ENCODE assay signal across 21 cellular contexts in the genomic region with DNA sequence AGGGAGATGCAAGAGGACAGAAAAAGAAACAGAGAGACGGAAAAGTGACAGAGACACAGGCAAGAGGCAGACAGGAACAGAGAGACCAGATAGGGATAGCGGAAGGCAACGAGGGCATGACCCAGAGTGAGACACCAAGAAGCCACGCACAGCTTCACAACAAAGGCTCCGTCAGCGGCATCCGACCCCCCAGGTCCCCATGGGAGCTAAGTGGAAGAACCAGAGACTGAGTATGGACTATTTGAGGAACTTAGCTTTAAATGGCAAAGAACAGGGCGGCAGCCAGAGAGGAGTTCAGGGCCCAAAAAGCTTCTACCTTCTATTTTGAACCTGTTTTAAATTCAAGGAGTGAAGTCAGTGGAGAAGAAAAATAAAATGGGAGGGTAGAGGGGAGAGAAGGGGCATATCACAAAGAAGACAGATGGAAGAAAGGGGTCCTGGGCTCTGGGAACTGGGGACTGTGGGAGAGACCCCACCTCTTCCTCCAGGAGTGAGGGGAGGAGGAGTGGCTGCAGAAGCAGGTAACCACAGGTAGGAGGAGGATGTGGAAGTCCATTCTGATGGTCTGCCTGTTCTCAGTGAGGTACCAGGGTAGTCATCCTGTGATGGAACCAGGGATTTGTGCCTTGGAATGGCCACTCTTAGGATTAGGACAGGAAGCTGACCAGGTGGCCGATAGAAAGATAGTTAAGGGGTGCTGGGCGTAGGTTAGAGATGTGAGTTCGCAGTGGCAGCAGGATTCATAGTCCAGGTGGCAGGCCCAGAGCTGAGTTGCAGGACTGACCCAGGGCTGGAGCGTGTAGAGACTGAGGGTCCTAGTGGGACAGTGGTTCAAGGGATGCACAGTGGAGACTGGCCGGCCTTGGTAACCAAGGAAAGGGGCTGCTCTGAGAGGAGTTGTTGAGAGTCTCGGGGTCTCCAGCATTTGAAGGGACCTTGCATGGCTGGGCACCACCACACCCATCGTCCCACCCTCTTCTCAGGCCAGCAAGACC. TPM values are rescaled to one million over a fixed set of nuclear protein-coding genes. Genes with fewer than 3 reads are reported as not detected.
"Had no signal": no experiment of that assay in that cellular context is flagged by ENCODE, and none has a peak within 500 bp of the region (broad histone marks: within the 10 kb centered on the region; RNA-seq: fewer than 3 reads in every experiment).

No MANE protein-coding gene starts in this region.

- H3K4me1 ChIP-seq: heart left ventricle, sigmoid colon had no signal

- H3K27ac ChIP-seq: heart left ventricle, sigmoid colon, skin epidermis had no signal

- H3K9me3 ChIP-seq: heart left ventricle, sigmoid colon had no signal

- ATAC-seq: heart left ventricle; left lobe of liver; stimulated activated naive B cell treated with anti-CD40 and anti-IgM and Interleukin-4, amounts not matched to agents 10 μg/mL and 1 μg/mL and 100 μg/mL, for 72 hours had no signal

- H3K4me3 ChIP-seq: heart left ventricle, sigmoid colon, skin epidermis had no signal

- DNase-seq: cerebellar nuclear complex; dermis blood vessel endothelial cell; effector CD4-positive, alpha-beta T cell; heart left ventricle; hippocampal formation; kidney glomerular epithelial cell; sigmoid colon; stimulated activated CD4-positive, alpha-beta T cell treated with anti-CD3 and anti-CD28 coated beads, Interleukin-2, amount 100 ng/mL, for 24 hours; stimulated activated CD4-positive, alpha-beta T cell treated with anti-CD3 and anti-CD28 coated beads, Interleukin-4, amount 100 ng/mL, for 4 hours; stimulated activated naive B cell treated with anti-CD40 and anti-IgM and Interleukin-4, amounts not matched to agents 10 μg/mL and 1 μg/mL and 100 μg/mL, for 72 hours; trophoblast cell had no signal

- H3K36me3 ChIP-seq: heart left ventricle, sigmoid colon had no signal

RNA-seq across cellular contexts. Expression of gene CSMD2, which starts 37.7 kb away (rescaled TPM):
- total RNA-seq: myocyte; natural killer cell treated with Interleukin-12 subunit alpha and Interleukin-12 subunit beta and Interleukin-15 and Interleukin-18, amount 100 ng/mL, for 72 hours had no signal

RNA-seq across cellular contexts. Expression of gene C1orf94, which starts 49.4 kb away (rescaled TPM):
- total RNA-seq: dermis blood vessel endothelial cell; glomerular endothelial cell; heart left ventricle; left lobe of liver; mesothelial cell of epicardium; mucosa of gallbladder; myocyte; natural killer cell treated with Interleukin-12 subunit alpha and Interleukin-12 subunit beta and Interleukin-15 and Interleukin-18, amount 100 ng/mL, for 72 hours; omental fat pad; pulmonary artery endothelial cell; sigmoid colon; urinary bladder had no signal
